Comparison of ENCODE assay signal across 26 cellular contexts in the genomic region with DNA sequence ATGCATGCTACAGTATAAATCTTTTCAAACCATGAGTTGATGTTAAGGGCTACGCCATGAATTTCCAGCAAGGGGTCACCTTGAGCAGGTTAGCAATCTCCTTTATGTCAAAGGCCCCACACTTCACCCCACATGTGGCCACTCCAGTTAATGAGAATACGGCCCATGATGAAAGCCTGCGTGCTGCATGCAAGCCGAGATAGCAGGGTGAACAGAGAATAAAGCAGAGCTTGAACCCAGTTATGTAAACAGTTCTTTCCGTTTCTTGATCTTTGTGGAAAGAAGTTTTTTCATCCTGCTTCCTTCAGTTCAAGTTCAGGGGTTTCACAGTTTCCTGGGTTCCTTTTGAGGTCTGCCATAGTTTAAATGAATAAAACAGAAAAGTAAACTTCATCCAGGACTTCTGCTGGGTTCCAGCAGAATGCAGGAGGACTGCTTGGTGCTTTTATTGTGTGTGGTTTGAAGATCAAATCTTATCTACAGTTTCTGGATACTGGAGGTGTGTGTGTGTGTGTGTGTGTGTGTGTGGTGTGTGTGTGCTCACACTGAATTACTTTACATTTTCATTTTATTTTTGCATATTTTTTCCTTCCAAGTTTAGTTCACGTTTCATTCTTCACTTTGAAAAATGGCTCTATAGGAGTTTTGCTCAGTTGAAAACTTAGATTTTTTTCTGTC.
DNase-seq lines count a peak whose midpoint lies in the region; ATAC-seq and TF ChIP-seq lines count a peak whose summit lies in the region.
"Had no signal": no experiment of that assay in that cellular context is flagged by ENCODE, and none has a peak within 500 bp of the region (broad histone marks: within the 10 kb centered on the region; RNA-seq: fewer than 3 reads in every experiment).

No MANE protein-coding gene starts in this region.

- intact Hi-C loops in activated naive CD4-positive, alpha-beta T cell treated with anti-CD3 and anti-CD28 coated beads for 36 hours (cut with micrococcal nuclease): loop anchor here (1.0 to 2.0 kb wide), 2 partner anchors 24 to 292 kb away; no protein-coding TSS in a partner anchor
- intact Hi-C loops in IMR-90 (cut with micrococcal nuclease): no loop called here
- intact Hi-C loops in activated T-helper 2 cell treated with anti-CD3 and anti-CD28 coated beads, Interferon-gamma antibody, Interleukin-2, Interleukin-4, amounts not matched to agents 10 μg/mL and 5 μg/mL and 100 μg/mL, durations not matched to agents 14 hours and 24 hours and 36 hours (cut with micrococcal nuclease): loop anchor here (1.0 to 10.0 kb wide), 3 partner anchors 71 to 894 kb away; no protein-coding TSS in a partner anchor

- dilution Hi-C loops in IMR-90 (cut with HindIII; ENCODE audit: low sequenced_read_pairs, unreplicated experiment): no loop called here

- H3K27me3 ChIP-seq in IMR-90 (ENCODE audit: control insufficient read depth, insufficient read depth, low read length): no peaks in the 10 kb centered on the region
- H3K27me3 ChIP-seq in neuronal stem cell (ENCODE audit: control insufficient read depth in 3 of 3, insufficient read depth in 3 of 3, low read depth in 1 of 3, low read length in 3 of 3): no peaks in the 10 kb centered on the region
- no peaks in the 10 kb centered on the region for H3K27me3 ChIP-seq in foreskin keratinocyte
- H3K27me3 ChIP-seq: adrenal gland, esophagus muscularis mucosa, uterus had no signal

- peak overlapping the region; percentile 0; the same call in 1 of the 2 replicates for H3K9ac ChIP-seq in IMR-90 (ENCODE audit: low read depth, low read length)
- H3K9ac ChIP-seq in neuronal stem cell (ENCODE audit: low read depth, low read length, poor library complexity): no peak overlapping the region

- no peak for TF ChIP-seq RAD21 in IMR-90 (IDR thresholded peaks at IDR 0.05; ENCODE audit: low read length)

- H3K27ac Mint-ChIP-seq in activated naive CD4-positive, alpha-beta T cell treated with anti-CD3 and anti-CD28 coated beads for 36 hours: peak overlapping the region; percentile 42
- peak overlapping the region; percentile 18 for H3K27ac Mint-ChIP-seq in activated T-helper 2 cell treated with anti-CD3 and anti-CD28 coated beads, Interferon-gamma antibody, Interleukin-2, Interleukin-4, amounts not matched to agents 10 μg/mL and 5 μg/mL and 100 μg/mL, durations not matched to agents 14 hours and 24 hours and 36 hours
- no peak overlapping the region for H3K27ac Mint-ChIP-seq in glutamatergic neuron (ENCODE audit: unreplicated experiment)
- H3K27ac Mint-ChIP-seq: activated B cell treated with CpG ODN at 0.5 μM for 24 hours, IgD-negative memory B cell, immature natural killer cell, natural killer cell had no signal

- WGBS in IMR-90 (ENCODE audit: extremely low coverage in 2 of 2, insufficient read length in 1 of 2), 2 experiments: no CpG with 5 or more reads among the region's 6 CpGs
- WGBS in neuronal stem cell (ENCODE audit: extremely low coverage in 2 of 2, insufficient read length in 2 of 2, insufficient replicate concordance in 1 of 2), 2 donors: no CpG with 5 or more reads among the region's 6 CpGs

- no peak overlapping the region for H3K4me3 Mint-ChIP-seq in activated naive CD4-positive, alpha-beta T cell treated with anti-CD3 and anti-CD28 coated beads for 36 hours
- H3K4me3 Mint-ChIP-seq in activated T-helper 2 cell treated with anti-CD3 and anti-CD28 coated beads, Interferon-gamma antibody, Interleukin-2, Interleukin-4, amounts not matched to agents 10 μg/mL and 5 μg/mL and 100 μg/mL, durations not matched to agents 14 hours and 24 hours and 36 hours (ENCODE audit: low read depth): no peak overlapping the region
- H3K4me3 Mint-ChIP-seq in glutamatergic neuron (ENCODE audit: unreplicated experiment): no peak overlapping the region
- H3K4me3 Mint-ChIP-seq: activated B cell treated with CpG ODN at 0.5 μM for 24 hours, immature natural killer cell, natural killer cell had no signal

- peaks cover under 1% of the 10 kb centered on the region for H3K9me3 Mint-ChIP-seq in activated naive CD4-positive, alpha-beta T cell treated with anti-CD3 and anti-CD28 coated beads for 36 hours
- H3K9me3 Mint-ChIP-seq in activated T-helper 2 cell treated with anti-CD3 and anti-CD28 coated beads, Interferon-gamma antibody, Interleukin-2, Interleukin-4, amounts not matched to agents 10 μg/mL and 5 μg/mL and 100 μg/mL, durations not matched to agents 14 hours and 24 hours and 36 hours: peaks cover 2% of the 10 kb centered on the region
- H3K9me3 Mint-ChIP-seq in glutamatergic neuron (ENCODE audit: unreplicated experiment): no peaks in the 10 kb centered on the region
- H3K9me3 Mint-ChIP-seq: activated B cell treated with CpG ODN at 0.5 μM for 24 hours, immature natural killer cell, natural killer cell had no signal

- H3K36me3 ChIP-seq in IMR-90 (ENCODE audit: control insufficient read depth, insufficient read depth, low read length) (no peaks in the 10 kb centered on the region), neuronal stem cell (replicated peaks in 1 of 2; ENCODE audit: control insufficient read depth in 2 of 2, insufficient read depth in 2 of 2, low read length in 2 of 2) (no peaks in the 10 kb centered on the region)
- H3K36me3 ChIP-seq: adrenal gland, esophagus muscularis mucosa, prostate gland, uterus had no signal

- 0 out of 2 replicates have a peak overlapping the region, but pooled peaks have one; percentile 70 for H3K23ac ChIP-seq in IMR-90 (ENCODE audit: low read depth, low read length)
- no peak overlapping the region for H3K23ac ChIP-seq in neuronal stem cell (ENCODE audit: low read depth, low read length, poor library complexity)

- H3K4me2 ChIP-seq in IMR-90 (ENCODE audit: low read depth, low read length) (no peak overlapping the region; the same call in 1 of the 2 replicates), neuronal stem cell (ENCODE audit: insufficient read depth, low read length, poor library complexity, severe bottlenecking) (no peak overlapping the region)

- H2BK15ac ChIP-seq in IMR-90 (ENCODE audit: low read depth, low read length) (no peak overlapping the region), neuronal stem cell (ENCODE audit: low read length) (no peak overlapping the region)

- H3K18ac ChIP-seq in IMR-90 (ENCODE audit: low read depth, low read length): peak overlapping the region; percentile 54; the same call in 1 of the 2 replicates
- no peak overlapping the region for H3K18ac ChIP-seq in neuronal stem cell (ENCODE audit: low read length)

- H3K14ac ChIP-seq in IMR-90 (replicated peaks; ENCODE audit: low read depth, low read length) (peak overlapping the region; percentile 28; the same call in 1 of the 2 replicates), neuronal stem cell (ENCODE audit: low read length) (no peak overlapping the region)

- no peaks in the 10 kb centered on the region for H3K36me3 Mint-ChIP-seq in activated naive CD4-positive, alpha-beta T cell treated with anti-CD3 and anti-CD28 coated beads for 36 hours (ENCODE audit: low read depth)
- no peaks in the 10 kb centered on the region for H3K36me3 Mint-ChIP-seq in activated T-helper 2 cell treated with anti-CD3 and anti-CD28 coated beads, Interferon-gamma antibody, Interleukin-2, Interleukin-4, amounts not matched to agents 10 μg/mL and 5 μg/mL and 100 μg/mL, durations not matched to agents 14 hours and 24 hours and 36 hours (ENCODE audit: low read depth)
- no peaks in the 10 kb centered on the region for H3K36me3 Mint-ChIP-seq in glutamatergic neuron (ENCODE audit: unreplicated experiment)
- H3K36me3 Mint-ChIP-seq: IgD-negative memory B cell, immature natural killer cell, natural killer cell had no signal

- H2BK5ac ChIP-seq in IMR-90 (ENCODE audit: low read depth, low read length, poor library complexity, severe bottlenecking) (peak overlapping the region; percentile 29), neuronal stem cell (ENCODE audit: low read length) (no peak overlapping the region)

- H3K79me1 ChIP-seq in IMR-90 (ENCODE audit: low read depth in 1 of 2, low read length in 2 of 2) (no peaks in the 10 kb centered on the region), neuronal stem cell (ENCODE audit: low read depth, low read length) (no peaks in the 10 kb centered on the region)

- H3K4me3 ChIP-seq in IMR-90 (ENCODE audit: insufficient read depth, low read depth, low read length): no peak overlapping the region
- no peak overlapping the region for H3K4me3 ChIP-seq in neuronal stem cell (ENCODE audit: low read length in 2 of 2)
- H3K4me3 ChIP-seq: adrenal gland, esophagus muscularis mucosa, prostate gland, uterus had no signal

- no peaks in the 10 kb centered on the region for H4K20me1 ChIP-seq in IMR-90 (ENCODE audit: insufficient read depth, low read length)

- H2BK20ac ChIP-seq in IMR-90 (ENCODE audit: low read depth, low read length): no peak overlapping the region; the same call in 1 of the 2 replicates

- H3K27me3 Mint-ChIP-seq in activated naive CD4-positive, alpha-beta T cell treated with anti-CD3 and anti-CD28 coated beads for 36 hours (ENCODE audit: low read depth): no peaks in the 10 kb centered on the region
- H3K27me3 Mint-ChIP-seq in activated T-helper 2 cell treated with anti-CD3 and anti-CD28 coated beads, Interferon-gamma antibody, Interleukin-2, Interleukin-4, amounts not matched to agents 10 μg/mL and 5 μg/mL and 100 μg/mL, durations not matched to agents 14 hours and 24 hours and 36 hours (ENCODE audit: low read depth): no peaks in the 10 kb centered on the region
- H3K27me3 Mint-ChIP-seq in glutamatergic neuron (ENCODE audit: unreplicated experiment): peaks cover 1% of the 10 kb centered on the region

- H4K5ac ChIP-seq in IMR-90 (ENCODE audit: low read depth, low read length): no peak overlapping the region; the same call in none of the 2 replicates

- TF ChIP-seq POLR2A in IMR-90 (IDR thresholded peaks at IDR 0.05; ENCODE audit: low read depth, low read length): no peak

- in situ Hi-C loops in IMR-90 (cut with MboI; ENCODE audit: low sequenced_read_pairs): no loop called here

- H3K4ac ChIP-seq in IMR-90 (ENCODE audit: low read depth, low read length) (peak overlapping the region; percentile 8), neuronal stem cell (ENCODE audit: low read length) (no peak overlapping the region)

- ATAC-seq in IMR-90 (ENCODE audit: low read depth) (no peak), GM19463 (IDR thresholded peaks at IDR 0.05; ENCODE audit: unreplicated experiment) (no peak), foreskin keratinocyte (no peak)
- ATAC-seq: natural killer cell had no signal

- TF ChIP-seq CTCF in IMR-90 (conservative IDR thresholded peaks at IDR 0.05; ENCODE audit: low read depth, low read length) (no peak), foreskin keratinocyte (conservative IDR thresholded peaks at IDR 0.05) (no peak), glutamatergic neuron (IDR thresholded peaks at IDR 0.05; ENCODE audit: partially characterized antibody, unreplicated experiment) (no peak)

- no peak for DNase-seq in activated naive CD4-positive, alpha-beta T cell treated with anti-CD3 and anti-CD28 coated beads for 36 hours
- DNase-seq in activated naive CD4-positive, alpha-beta T cell treated with anti-CD3 and anti-CD28 coated beads, Interleukin-2, amount 50 U/mL, for 16 hours: no peak
- no peak for DNase-seq in IMR-90
- no peak for DNase-seq in activated T-helper 2 cell treated with anti-CD3 and anti-CD28 coated beads, Interferon-gamma antibody, Interleukin-2, Interleukin-4, amounts not matched to agents 10 μg/mL and 5 μg/mL and 100 μg/mL, durations not matched to agents 14 hours and 24 hours and 36 hours (ENCODE audit: low spot score)
- no peak for DNase-seq in neuronal stem cell (ENCODE audit: low spot score)
- no peak for DNase-seq in foreskin keratinocyte
- DNase-seq in glutamatergic neuron: no peak
- DNase-seq: activated B cell treated with CpG ODN at 0.5 μM for 24 hours; activated CD8-positive, alpha-beta memory T cell treated with anti-CD3 and anti-CD28 coated beads, Interleukin-2, amount 50 U/mL, for 4 hours; adrenal gland; Caco-2; caudate nucleus; head of caudate nucleus; immature natural killer cell; MV-4-11; natural killer cell; NCI-H2029; NCI-H526; SHP77; stimulated activated CD4-positive, alpha-beta T cell treated with anti-CD3 and anti-CD28 coated beads, Interleukin-4, amount 100 ng/mL, for 24 hours; substantia nigra; uterus had no signal

- H3K9me3 ChIP-seq in IMR-90 (ENCODE audit: control insufficient read depth, insufficient read depth, low read length): no peaks in the 10 kb centered on the region
- H3K9me3 ChIP-seq in neuronal stem cell (replicated peaks in 1 of 2; ENCODE audit: control insufficient read depth in 2 of 2, insufficient read depth in 1 of 2, low read depth in 1 of 2, low read length in 2 of 2): no peaks in the 10 kb centered on the region
- H3K9me3 ChIP-seq: adrenal gland, Caco-2, esophagus muscularis mucosa, prostate gland, uterus had no signal

- no peak overlapping the region for H3K56ac ChIP-seq in IMR-90 (ENCODE audit: extremely low read depth, insufficient read depth, low read length)

- H2AK9ac ChIP-seq in IMR-90 (replicated peaks; ENCODE audit: low read depth, low read length, poor library complexity): no peak overlapping the region

- peaks cover 5% of the 10 kb centered on the region for H3K9me1 ChIP-seq in IMR-90 (ENCODE audit: insufficient read depth, low read length)

- H2BK120ac ChIP-seq in IMR-90 (ENCODE audit: low read depth, low read length) (peak overlapping the region; percentile 11; the same call in 1 of the 2 replicates), neuronal stem cell (ENCODE audit: low read depth, low read length) (no peak overlapping the region)

- H4K8ac ChIP-seq in IMR-90 (ENCODE audit: low read depth in 2 of 2, low read length in 2 of 2) (peak overlapping the region in 1 of 2 experiments; percentile 22; a peak in 2 of 4 replicates), neuronal stem cell (ENCODE audit: low read depth, low read length) (no peak overlapping the region)

- H2BK12ac ChIP-seq in neuronal stem cell (ENCODE audit: low read length): no peak overlapping the region

- POLR2A ChIA-PET in IMR-90 (lab: Charles Lee; ENCODE audit: unreplicated experiment): no interaction called here

- H3K4me1 ChIP-seq in IMR-90 (ENCODE audit: control insufficient read depth, insufficient read depth, low read length) (peaks cover 6% of the 10 kb centered on the region; the same call in 1 of the 2 replicates), neuronal stem cell (ENCODE audit: control insufficient read depth in 2 of 2, insufficient read depth in 1 of 2, low read depth in 1 of 2, low read length in 2 of 2) (no peaks in the 10 kb centered on the region), foreskin keratinocyte (no peaks in the 10 kb centered on the region)
- H3K4me1 ChIP-seq: adrenal gland, Caco-2, prostate gland, uterus had no signal

- H2AFZ ChIP-seq in IMR-90 (replicated peaks; ENCODE audit: low read length, poor library complexity) (peak overlapping the region; percentile 75), neuronal stem cell (ENCODE audit: low read length) (peak overlapping the region; percentile 1)

- H4K91ac ChIP-seq in IMR-90 (ENCODE audit: insufficient read depth, low read depth, low read length) (peak overlapping the region; percentile 25; the same call in 1 of the 2 replicates), neuronal stem cell (ENCODE audit: low read depth, low read length, poor library complexity) (no peak overlapping the region)

- H3K27ac ChIP-seq in IMR-90 (ENCODE audit: insufficient read depth, low read length): no peak overlapping the region
- H3K27ac ChIP-seq in neuronal stem cell (replicated peaks; ENCODE audit: low read length): no peak overlapping the region
- H3K27ac ChIP-seq in foreskin keratinocyte: no peak overlapping the region
- H3K27ac ChIP-seq: adrenal gland, esophagus muscularis mucosa, prostate gland, uterus had no signal

- no TSS peak for BruUV-seq in IMR-90 (replicated peaks; lab: Mats Ljungman, UMichigan)

- CTCF ChIA-PET in activated naive CD4-positive, alpha-beta T cell treated with anti-CD3 and anti-CD28 coated beads for 36 hours (lab: Charles Lee): no interaction called here
- CTCF ChIA-PET in IMR-90 (lab: Yijun Ruan, JAX): no interaction called here

- peaks cover 32% of the 10 kb centered on the region for H3K4me1 Mint-ChIP-seq in activated naive CD4-positive, alpha-beta T cell treated with anti-CD3 and anti-CD28 coated beads for 36 hours (ENCODE audit: low read depth)
- peaks cover 28% of the 10 kb centered on the region for H3K4me1 Mint-ChIP-seq in activated T-helper 2 cell treated with anti-CD3 and anti-CD28 coated beads, Interferon-gamma antibody, Interleukin-2, Interleukin-4, amounts not matched to agents 10 μg/mL and 5 μg/mL and 100 μg/mL, durations not matched to agents 14 hours and 24 hours and 36 hours (ENCODE audit: low read depth)
- H3K4me1 Mint-ChIP-seq in glutamatergic neuron (ENCODE audit: low read depth, unreplicated experiment): peaks cover 4% of the 10 kb centered on the region
- H3K4me1 Mint-ChIP-seq: activated B cell treated with CpG ODN at 0.5 μM for 24 hours, IgD-negative memory B cell, immature natural killer cell, natural killer cell had no signal

- H2AK5ac ChIP-seq in IMR-90 (ENCODE audit: low read depth, low read length): no peak overlapping the region
- H2AK5ac ChIP-seq in neuronal stem cell (ENCODE audit: low read depth, low read length): no peak overlapping the region
